24 cellular contexts compared by ENCODE assay signal in genomic region chr1:203362561-203363055, GRCh38. TPM values are rescaled to one million over a fixed set of nuclear protein-coding genes. Genes with fewer than 3 reads are reported as not detected.
A peak's percentile ranks its signal among the peaks of the same experiment; 100 is the strongest.
DNase-seq lines count a peak whose midpoint lies in the region; ATAC-seq and TF ChIP-seq lines count a peak whose summit lies in the region.
"Had no signal": no experiment of that assay in that cellular context is flagged by ENCODE, and none has a peak within 500 bp of the region (broad histone marks: within the 10 kb centered on the region; RNA-seq: fewer than 3 reads in every experiment).

No MANE protein-coding gene starts in this region.

- no peak overlapping the region for H3K4me2 ChIP-seq in mesendoderm (ENCODE audit: low read length)

- H3K27ac ChIP-seq in mesendoderm (ENCODE audit: low read depth, low read length) (no peak overlapping the region), WERI-Rb-1 (no peak overlapping the region)
- H3K27ac ChIP-seq: esophagus muscularis mucosa, psoas muscle, VCaP had no signal

- no peak overlapping the region for H2BK15ac ChIP-seq in mesendoderm (replicated peaks; ENCODE audit: low read depth)

- H2BK120ac ChIP-seq in mesendoderm (ENCODE audit: low read depth, low read length): no peak overlapping the region

- H3K27me3 ChIP-seq in mesendoderm (ENCODE audit: insufficient read depth, low read length, poor library complexity) (no peaks in the 10 kb centered on the region), WERI-Rb-1 (ENCODE audit: insufficient read depth, low read depth, severe bottlenecking) (no peaks in the 10 kb centered on the region)
- H3K27me3 ChIP-seq: esophagus muscularis mucosa had no signal

- H3K27ac Mint-ChIP-seq in activated T-helper 2 cell treated with anti-CD3 and anti-CD28 coated beads, Interferon-gamma antibody, Interleukin-2, Interleukin-4, amounts not matched to agents 10 μg/mL and 5 μg/mL and 100 μg/mL, durations not matched to agents 14 hours and 24 hours and 36 hours: no peak overlapping the region
- H3K27ac Mint-ChIP-seq: CD4-positive, alpha-beta T cell; H9; stimulated activated naive CD8-positive, alpha-beta T cell treated with anti-CD3 and anti-CD28 coated beads, Interleukin-15, amount 100 ng/mL, for 72 hours had no signal

- H3K36me3 ChIP-seq in mesendoderm (ENCODE audit: control insufficient read depth, insufficient read depth, low read length): no peaks in the 10 kb centered on the region
- H3K36me3 ChIP-seq in WERI-Rb-1: no peaks in the 10 kb centered on the region
- H3K36me3 ChIP-seq: esophagus muscularis mucosa had no signal

- no peak overlapping the region for H3K18ac ChIP-seq in mesendoderm (ENCODE audit: low read length)

- no peak overlapping the region for H3K4me3 Mint-ChIP-seq in activated T-helper 2 cell treated with anti-CD3 and anti-CD28 coated beads, Interferon-gamma antibody, Interleukin-2, Interleukin-4, amounts not matched to agents 10 μg/mL and 5 μg/mL and 100 μg/mL, durations not matched to agents 14 hours and 24 hours and 36 hours (ENCODE audit: low read depth)
- H3K4me3 Mint-ChIP-seq: CD4-positive, alpha-beta T cell; H9; neural crest cell; stimulated activated naive CD8-positive, alpha-beta T cell treated with anti-CD3 and anti-CD28 coated beads, Interleukin-15, amount 100 ng/mL, for 72 hours had no signal

- peaks cover 36% of the 10 kb centered on the region for H3K27me3 Mint-ChIP-seq in activated T-helper 2 cell treated with anti-CD3 and anti-CD28 coated beads, Interferon-gamma antibody, Interleukin-2, Interleukin-4, amounts not matched to agents 10 μg/mL and 5 μg/mL and 100 μg/mL, durations not matched to agents 14 hours and 24 hours and 36 hours (ENCODE audit: low read depth)

- no peaks in the 10 kb centered on the region for H3K4me1 Mint-ChIP-seq in activated T-helper 2 cell treated with anti-CD3 and anti-CD28 coated beads, Interferon-gamma antibody, Interleukin-2, Interleukin-4, amounts not matched to agents 10 μg/mL and 5 μg/mL and 100 μg/mL, durations not matched to agents 14 hours and 24 hours and 36 hours (ENCODE audit: low read depth)
- H3K4me1 Mint-ChIP-seq: stimulated activated naive CD8-positive, alpha-beta T cell treated with anti-CD3 and anti-CD28 coated beads, Interleukin-15, amount 100 ng/mL, for 72 hours had no signal

- no peak overlapping the region for H3K4me3 ChIP-seq in mesendoderm (ENCODE audit: low read length)
- H3K4me3 ChIP-seq in WERI-Rb-1 (ENCODE audit: low read depth, low read length): no peak overlapping the region
- H3K4me3 ChIP-seq: esophagus muscularis mucosa, psoas muscle, skin epidermis had no signal

- intact Hi-C loops in activated T-helper 2 cell treated with anti-CD3 and anti-CD28 coated beads, Interferon-gamma antibody, Interleukin-2, Interleukin-4, amounts not matched to agents 10 μg/mL and 5 μg/mL and 100 μg/mL, durations not matched to agents 14 hours and 24 hours and 36 hours (cut with micrococcal nuclease): no loop called here

- TF ChIP-seq CTCF in WERI-Rb-1 (IDR thresholded peaks at IDR 0.05; ENCODE audit: low read depth, low read length): no peak

- H3K36me3 Mint-ChIP-seq in activated T-helper 2 cell treated with anti-CD3 and anti-CD28 coated beads, Interferon-gamma antibody, Interleukin-2, Interleukin-4, amounts not matched to agents 10 μg/mL and 5 μg/mL and 100 μg/mL, durations not matched to agents 14 hours and 24 hours and 36 hours (ENCODE audit: low read depth): no peaks in the 10 kb centered on the region

- no peak overlapping the region for H3K23ac ChIP-seq in mesendoderm (ENCODE audit: low read length)

- peak; percentile 62 for DNase-seq in Ammon's horn (ENCODE audit: low spot score)
- DNase-seq in NCI-H128 (lab: John Stamatoyannopoulos, UW; ENCODE audit: unreplicated experiment): peak; percentile 73
- peak; percentile 69 for DNase-seq in NCI-H69 (lab: John Stamatoyannopoulos, UW)
- no peak for DNase-seq in mesendoderm
- no peak for DNase-seq in activated T-helper 2 cell treated with anti-CD3 and anti-CD28 coated beads, Interferon-gamma antibody, Interleukin-2, Interleukin-4, amounts not matched to agents 10 μg/mL and 5 μg/mL and 100 μg/mL, durations not matched to agents 14 hours and 24 hours and 36 hours (ENCODE audit: low spot score)
- DNase-seq in WERI-Rb-1: no peak
- DNase-seq: activated CD4-positive, alpha-beta T cell treated with anti-CD3 and anti-CD28 coated beads, Interleukin-2, amount 50 U/mL, for 4 hours; activated gamma-delta T cell treated with Interleukin-2 at 50 U/mL for 16 hours; CD4-positive, alpha-beta T cell; central memory CD4-positive, alpha-beta T cell; DMS79 treated with DMSO at 0.1 percent for 48 hours; H9; psoas muscle; SHP77; stimulated activated CD4-positive, alpha-beta T cell treated with anti-CD3 and anti-CD28 coated beads, Interleukin-2, amount 100 ng/mL, for 48 hours; stimulated activated naive CD8-positive, alpha-beta T cell treated with anti-CD3 and anti-CD28 coated beads, Interleukin-15, amount 100 ng/mL, for 72 hours had no signal

- H3K56ac ChIP-seq in mesendoderm (ENCODE audit: low read length): peak overlapping the region; percentile 27

- WGBS in mesendoderm (ENCODE audit: extremely low coverage, insufficient coverage, low lambda C conversion rate): no CpG with 5 or more reads among the region's 2 CpGs

- H3K9me3 ChIP-seq in WERI-Rb-1 (ENCODE audit: severe bottlenecking): no peaks in the 10 kb centered on the region
- H3K9me3 ChIP-seq: esophagus muscularis mucosa, psoas muscle had no signal

- no peak overlapping the region for H3K9ac ChIP-seq in mesendoderm (ENCODE audit: low read length)

- H4K8ac ChIP-seq in mesendoderm (ENCODE audit: low read depth, low read length): no peak overlapping the region

- no peak overlapping the region for H3K4ac ChIP-seq in mesendoderm (ENCODE audit: low read depth, low read length)

- H3K9me3 Mint-ChIP-seq in activated T-helper 2 cell treated with anti-CD3 and anti-CD28 coated beads, Interferon-gamma antibody, Interleukin-2, Interleukin-4, amounts not matched to agents 10 μg/mL and 5 μg/mL and 100 μg/mL, durations not matched to agents 14 hours and 24 hours and 36 hours: no peaks in the 10 kb centered on the region
- H3K9me3 Mint-ChIP-seq: CD4-positive, alpha-beta T cell; H9; neural crest cell; stimulated activated naive CD8-positive, alpha-beta T cell treated with anti-CD3 and anti-CD28 coated beads, Interleukin-15, amount 100 ng/mL, for 72 hours had no signal

- H2AK5ac ChIP-seq in mesendoderm (ENCODE audit: low read length): no peak overlapping the region

- ATAC-seq in HG03432 (IDR thresholded peaks at IDR 0.05; ENCODE audit: unreplicated experiment) (no peak), HG02798 (IDR thresholded peaks at IDR 0.05; ENCODE audit: poor library complexity, unreplicated experiment) (no peak)
- ATAC-seq: HepG2; left lobe of liver; psoas muscle; stimulated activated naive CD8-positive, alpha-beta T cell treated with anti-CD3 and anti-CD28 coated beads, Interleukin-15, amount 100 ng/mL, for 72 hours had no signal

- no peaks in the 10 kb centered on the region for H3K79me1 ChIP-seq in mesendoderm (ENCODE audit: low read length)

- H2BK5ac ChIP-seq in mesendoderm (ENCODE audit: low read length): peak overlapping the region; percentile 47

- H3K4me1 ChIP-seq in mesendoderm (ENCODE audit: control insufficient read depth, low read depth, low read length): peaks cover 3% of the 10 kb centered on the region
- H3K4me1 ChIP-seq: psoas muscle had no signal

- H3K79me2 ChIP-seq in mesendoderm (ENCODE audit: control insufficient read depth, insufficient read depth, low read length): no peaks in the 10 kb centered on the region

- H4K5ac ChIP-seq in mesendoderm (ENCODE audit: low read length): no peak overlapping the region

RNA-seq across cellular contexts. Expression of gene FMOD, which starts 11.7 kb away (rescaled TPM):
- 0.45 TPM for polyA plus RNA-seq in mesendoderm (2013, experiment 1 of 2)
- 0.34 TPM for polyA plus RNA-seq in mesendoderm (2013, experiment 2 of 2)
- 4.0 and 5.4 TPM in 2 replicates for total RNA-seq in activated T-helper 2 cell treated with anti-CD3 and anti-CD28 coated beads, Interferon-gamma antibody, Interleukin-2, Interleukin-4, amounts not matched to agents 10 μg/mL and 5 μg/mL and 100 μg/mL, durations not matched to agents 14 hours and 24 hours and 36 hours
- total RNA-seq: CD4-positive, alpha-beta T cell; H9; HepG2 had no signal

RNA-seq across cellular contexts. Expression of gene BTG2, which starts 57.3 kb away (rescaled TPM):
- polyA plus RNA-seq in mesendoderm (2013, experiment 1 of 2): 4.1 TPM
- 3.9 TPM for polyA plus RNA-seq in mesendoderm (2013, experiment 2 of 2)
- total RNA-seq in activated T-helper 2 cell treated with anti-CD3 and anti-CD28 coated beads, Interferon-gamma antibody, Interleukin-2, Interleukin-4, amounts not matched to agents 10 μg/mL and 5 μg/mL and 100 μg/mL, durations not matched to agents 14 hours and 24 hours and 36 hours: 98.1 and 98.8 TPM in 2 replicates

Comparison
In these comparisons a context has a peak if more than half of its experiments do, and no peak if none do; other contexts are left out.
1. DNase-seq: peak in Ammon's horn (single experiment), NCI-H128 (single experiment) and NCI-H69 (single experiment); none in mesendoderm (single experiment), activated T-helper 2 cell treated with anti-CD3 and anti-CD28 coated beads, Interferon-gamma antibody, Interleukin-2, Interleukin-4, amounts not matched to agents 10 μg/mL and 5 μg/mL and 100 μg/mL, durations not matched to agents 14 hours and 24 hours and 36 hours (single experiment) and WERI-Rb-1 (single experiment).